ENCODE assay signal across 8 cellular contexts in genomic region chr12:104458645-104459555, GRCh38. TPM values are rescaled to one million over a fixed set of nuclear protein-coding genes. Genes with fewer than 3 reads are reported as not detected.
DNase-seq lines count a peak whose midpoint lies in the region; ATAC-seq and TF ChIP-seq lines count a peak whose summit lies in the region.

No MANE protein-coding gene starts in this region.

- TF ChIP-seq POLR2A in GM19099 (IDR thresholded peaks at IDR 0.05; ENCODE audit: extremely low read depth, insufficient read length, low read depth): peak; percentile 32

- H3K9me2 ChIP-seq in neural cell (ENCODE audit: insufficient read depth, low read length): no peaks in the 10 kb centered on the region

- H3K27me3 Mint-ChIP-seq in WTC11 (ENCODE audit: low read depth): peaks cover 44% of the 10 kb centered on the region

- peaks cover 57% of the 10 kb centered on the region for H3K79me2 ChIP-seq in neural cell (replicated peaks; ENCODE audit: insufficient read depth, low read length)

- 0 out of 2 replicates have a peak overlapping the region, but pooled peaks have one; percentile 19 for H3K27ac Mint-ChIP-seq in WTC11

- TF ChIP-seq CTCF in AG04450 (IDR thresholded peaks at IDR 0.05; ENCODE audit: low read depth, low read length): peak; percentile 16; the same call in 1 of the 2 replicates
- TF ChIP-seq CTCF in WTC11 (IDR thresholded peaks at IDR 0.05): no peak
- TF ChIP-seq CTCF in neural cell (IDR thresholded peaks at IDR 0.05; ENCODE audit: poor library complexity, severe bottlenecking): peak; percentile 19

- H3K27ac ChIP-seq in AG04450 (ENCODE audit: low read depth, low read length) (peak overlapping the region; percentile 2), esophagus (ENCODE audit: low read depth in 2 of 2, low read length in 1 of 2) (peak overlapping the region; percentile 60 to 75), neural cell (ENCODE audit: low read length) (peak overlapping the region; percentile 82)

- peaks cover 36% of the 10 kb centered on the region for H3K4me1 Mint-ChIP-seq in WTC11

- H3K36me3 Mint-ChIP-seq in WTC11: no peaks in the 10 kb centered on the region

- ATAC-seq in WTC11: peak; percentile 10; the same call in 1 of the 2 replicates
- no peak for ATAC-seq in HG02970 (IDR thresholded peaks at IDR 0.05; ENCODE audit: low FRiP score, unreplicated experiment)

- POLR2A ChIA-PET in AG04450 (lab: Yijun Ruan, JAX) (interaction anchor here (0.7 kb wide), 1 partner anchor 145 kb away, joined by 4 read pairs; no protein-coding TSS in a partner anchor), WTC11 (lab: Charles Lee) (no interaction called here)

- CTCF ChIA-PET in AG04450 (lab: Charles Lee): interaction anchor here (0.5 to 2.6 kb wide), 7 partner anchors 19 to 418 kb away, joined by 3 to 10 read pairs (median 5); no protein-coding TSS in a partner anchor
- CTCF ChIA-PET in WTC11 (lab: Charles Lee): interaction anchor here (0.5 to 1.8 kb wide), 5 partner anchors 77 to 625 kb away, joined by 3 to 13 read pairs (median 3); partner anchors contain the start of gene ALDH1L2

- H3K9me3 Mint-ChIP-seq in WTC11: no peaks in the 10 kb centered on the region

- H3K36me3 ChIP-seq in esophagus (ENCODE audit: control insufficient read depth in 2 of 2, insufficient read depth in 2 of 2, low read length in 1 of 2) (no peaks in the 10 kb centered on the region), neural cell (ENCODE audit: insufficient read depth, low read length) (no peaks in the 10 kb centered on the region)

- peak overlapping the region; percentile 83 for H3K4me2 ChIP-seq in neural cell (ENCODE audit: low read length)

- WGBS in esophagus, 2 donors: 18 to 28% methylated on average over 30 of the region's 30 CpGs

- no peaks in the 10 kb centered on the region for H4K20me1 ChIP-seq in neural cell (ENCODE audit: insufficient read depth)

- H3K27me3 ChIP-seq in AG04450 (ENCODE audit: control insufficient read depth, insufficient read depth, low read length): no peaks in the 10 kb centered on the region
- H3K27me3 ChIP-seq in esophagus (ENCODE audit: control insufficient read depth in 1 of 2, insufficient read depth in 2 of 2, low read length in 2 of 2): no peaks in the 10 kb centered on the region
- H3K27me3 ChIP-seq in neural cell (ENCODE audit: insufficient read depth, low read depth, low read length): no peaks in the 10 kb centered on the region

- DNase-seq in AG04450 (ENCODE audit: low read depth, low spot score) (no peak), WTC11 (ENCODE audit: low spot score) (no peak), DMS114 treated with DMSO at 0.1 percent for 48 hours (lab: John Stamatoyannopoulos, UW; ENCODE audit: unreplicated experiment) (no peak), A172 (ENCODE audit: low spot score) (no peak)

- H3K9me3 ChIP-seq in AG04450 (ENCODE audit: control insufficient read depth, insufficient read depth, low read length): no peaks in the 10 kb centered on the region; the same call in 1 of the 2 replicates
- no peaks in the 10 kb centered on the region for H3K9me3 ChIP-seq in esophagus (ENCODE audit: control insufficient read depth in 2 of 2, insufficient read depth in 1 of 2, low read depth in 1 of 2, low read length in 1 of 2)
- no peaks in the 10 kb centered on the region for H3K9me3 ChIP-seq in neural cell (ENCODE audit: low read length)

- H2AFZ ChIP-seq in neural cell (ENCODE audit: low read depth, low read length): no peak overlapping the region

- peak overlapping the region; percentile 97 for H3K4me3 Mint-ChIP-seq in WTC11

- H3F3A ChIP-seq in neural cell (ENCODE audit: insufficient read depth, low read length, poor library complexity, severe bottlenecking): no peaks in the 10 kb centered on the region

- H3K9ac ChIP-seq in neural cell (ENCODE audit: low read length): peak overlapping the region; percentile 82

- H3K4me3 ChIP-seq in AG04450 (ENCODE audit: low read depth, low read length) (peak overlapping the region; percentile 78), esophagus (ENCODE audit: low read depth in 1 of 2, low read length in 2 of 2) (peak overlapping the region; percentile 68 to 82), neural cell (ENCODE audit: low read length) (peak overlapping the region; percentile 88)

- no peak for TF ChIP-seq EP300 in neural cell (conservative IDR thresholded peaks at IDR 0.05; ENCODE audit: poor library complexity, severe bottlenecking)

- peaks cover 0 to 6% of the 10 kb centered on the region in 2 donors for H3K4me1 ChIP-seq in esophagus (ENCODE audit: control insufficient read depth in 2 of 2, insufficient read depth in 2 of 2, low read length in 1 of 2)

- TF ChIP-seq RAD21 in neural cell (conservative IDR thresholded peaks at IDR 0.05): peak; percentile 45

TF ChIP-seq in WTC11, 78 proteins besides CTCF, POLR2A, EP300 and RAD21:
- no peak for TF ChIP-seq MXD4 (CRISPR knock-in tag; IDR thresholded peaks at IDR 0.05; ENCODE audit: borderline replicate concordance)
- TF ChIP-seq, protein P1, sequence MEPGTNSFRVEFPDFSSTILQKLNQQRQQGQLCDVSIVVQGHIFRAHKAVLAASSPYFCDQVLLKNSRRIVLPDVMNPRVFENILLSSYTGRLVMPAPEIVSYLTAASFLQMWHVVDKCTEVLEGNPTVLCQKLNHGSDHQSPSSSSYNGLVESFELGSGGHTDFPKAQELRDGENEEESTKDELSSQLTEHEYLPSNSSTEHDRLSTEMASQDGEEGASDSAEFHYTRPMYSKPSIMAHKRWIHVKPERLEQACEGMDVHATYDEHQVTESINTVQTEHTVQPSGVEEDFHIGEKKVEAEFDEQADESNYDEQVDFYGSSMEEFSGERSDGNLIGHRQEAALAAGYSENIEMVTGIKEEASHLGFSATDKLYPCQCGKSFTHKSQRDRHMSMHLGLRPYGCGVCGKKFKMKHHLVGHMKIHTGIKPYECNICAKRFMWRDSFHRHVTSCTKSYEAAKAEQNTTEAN (CRISPR knock-in tag; IDR thresholded peaks at IDR 0.05): 0 out of 2 replicates have a peak, but pooled peaks have one; percentile 31

TF ChIP-seq in neural cell, 6 proteins besides CTCF, POLR2A, EP300 and RAD21:
- TF ChIP-seq MXI1 (conservative IDR thresholded peaks at IDR 0.05; ENCODE audit: poor library complexity, severe bottlenecking) (no peak), SMC3 (conservative IDR thresholded peaks at IDR 0.05; ENCODE audit: poor library complexity) (peak; percentile 43), POLR2AphosphoS5 (IDR thresholded peaks at IDR 0.05) (peak; percentile 44), TAF1 (IDR thresholded peaks at IDR 0.05; ENCODE audit: low read depth) (no peak)

RNA-seq across cellular contexts. Expression of gene CHST11, which starts 2.2 kb away (rescaled TPM):
- polyA plus RNA-seq in AG04450 (2011; rRNA removed) (2.7 and 3.6 TPM in 2 replicates), esophagus (1 to 10 TPM in 1 of 2 donors, under 1 TPM in 1; 0.53 to 1.4 TPM), neural cell (14.5 and 15.0 TPM in 2 replicates)
- 3.5 and 4.3 TPM in 2 replicates for polyA minus RNA-seq in AG04450 (2011; rRNA and poly(A)+ RNA removed)
- total RNA-seq in WTC11 (2021): 20.4 to 24.2 TPM (median 23.2 TPM) in 3 replicates
- 49.4 and 51.5 TPM in 2 replicates for polyA minus RNA-seq in neural cell
- 4.7 and 8.4 TPM in 2 replicates for total RNA-seq in A172 (2014; rRNA removed; shearing (Covaris generic))

Comparison
In these comparisons a context has a peak if more than half of its experiments do, and no peak if none do; other contexts are left out.
1. H3K27ac ChIP-seq: peak in every context shown above with its lines; median percentile 82 in neural cell; 68 in esophagus; 2 in AG04450.